8 cellular contexts compared by ENCODE assay signal in genomic region chr21:36155603-36156338, GRCh38. TPM values are rescaled to one million over a fixed set of nuclear protein-coding genes. Genes with fewer than 3 reads are reported as not detected.
A peak's percentile ranks its signal among the peaks of the same experiment; 100 is the strongest.
DNase-seq lines count a peak whose midpoint lies in the region; ATAC-seq and TF ChIP-seq lines count a peak whose summit lies in the region.

No MANE protein-coding gene starts in this region.

- H3K4me2 ChIP-seq in SK-N-SH = peak overlapping the region; percentile 98

- H3K36me3 ChIP-seq in SK-N-SH (replicated peaks in 1 of 2; ENCODE audit: control insufficient read depth in 1 of 2, insufficient read depth in 2 of 2, low read length in 1 of 2) (no peaks in the 10 kb centered on the region), ectodermal cell (ENCODE audit: control insufficient read depth, insufficient read depth, low read length) (no peaks in the 10 kb centered on the region)
- H3K36me3 ChIP-seq in naive thymus-derived CD4-positive, alpha-beta T cell (ENCODE audit: control insufficient read depth in 2 of 3, insufficient read depth in 3 of 3, low read length in 3 of 3) = no peaks in the 10 kb centered on the region

- H3K4me1 Mint-ChIP-seq in naive thymus-derived CD4-positive, alpha-beta T cell = peaks cover 12 to 49% (median 37%) of the 10 kb centered on the region in 7 donors

- peaks cover 5% of the 10 kb centered on the region for H3F3A ChIP-seq in SK-N-SH (replicated peaks; ENCODE audit: insufficient read depth)

- intact Hi-C loops in naive thymus-derived CD4-positive, alpha-beta T cell (cut with micrococcal nuclease) = loop anchor here (1.0 to 5.0 kb wide), 16 partner anchors 14 to 1407 kb away; partner anchors contain the start of genes CBR3 (in 2 of the 2), CHAF1B (in 2 of the 2), DYRK1A (in 2 of the 2) and MORC3 (in 2 of the 2)

- H3K9me2 ChIP-seq in SK-N-SH = no peaks in the 10 kb centered on the region

- peak overlapping the region; percentile 64 to 65 for H3K4me3 ChIP-seq in SK-N-SH (ENCODE audit: low read depth in 2 of 2, low read length in 1 of 2)
- H3K4me3 ChIP-seq in ectodermal cell (ENCODE audit: insufficient read depth, low read depth, low read length) = peak overlapping the region; percentile 41
- H3K4me3 ChIP-seq in naive thymus-derived CD4-positive, alpha-beta T cell (ENCODE audit: low read length) = peak overlapping the region; percentile 81

- WGBS in SK-N-SH (ENCODE audit: low lambda C conversion rate) = 37% methylated on average over 13 of the region's 53 CpGs
- 15% methylated on average over 53 of the region's 53 CpGs for WGBS in ectodermal cell, 2 experiments

- no peak for TF ChIP-seq RAD21 in SK-N-SH (IDR thresholded peaks at IDR 0.05; ENCODE audit: low read length)

- peak overlapping the region; percentile 72 for H3K9ac ChIP-seq in SK-N-SH

- no peak for ATAC-seq in SK-N-SH treated with all-trans-retinoic acid at 6 μM for 48 hours
- no peak for ATAC-seq in naive thymus-derived CD4-positive, alpha-beta T cell
- no peak for ATAC-seq in GM18519 (IDR thresholded peaks at IDR 0.05; ENCODE audit: low FRiP score, unreplicated experiment)
- no peak for ATAC-seq in HG03442 (IDR thresholded peaks at IDR 0.05; ENCODE audit: unreplicated experiment)

- no peaks in the 10 kb centered on the region for H3K9me3 Mint-ChIP-seq in naive thymus-derived CD4-positive, alpha-beta T cell

- H3K4me1 ChIP-seq in SK-N-SH (ENCODE audit: control insufficient read depth in 1 of 2, insufficient read depth in 2 of 2, low read depth in 1 of 2, low read length in 1 of 2) = peaks cover 0 to 6% of the 10 kb centered on the region in 2 experiments; a peak in 1 of 4 replicates
- no peaks in the 10 kb centered on the region for H3K4me1 ChIP-seq in ectodermal cell (ENCODE audit: control insufficient read depth, insufficient read depth, low read length)
- peaks cover 11 to 13% of the 10 kb centered on the region in 2 donors for H3K4me1 ChIP-seq in naive thymus-derived CD4-positive, alpha-beta T cell (ENCODE audit: control insufficient read depth in 2 of 2, insufficient read depth in 2 of 2, low read length in 2 of 2)

- H3K9me3 ChIP-seq in SK-N-SH = no peaks in the 10 kb centered on the region
- no peaks in the 10 kb centered on the region for H3K9me3 ChIP-seq in ectodermal cell (ENCODE audit: control insufficient read depth, low read length)
- H3K9me3 ChIP-seq in naive thymus-derived CD4-positive, alpha-beta T cell (ENCODE audit: control insufficient read depth in 2 of 3, low read length in 3 of 3) = no peaks in the 10 kb centered on the region

- CTCF ChIA-PET in SK-N-SH (lab: Yijun Ruan, JAX) = interaction anchor here (0.9 to 1.8 kb wide), 4 partner anchors 14 to 176 kb away, joined by 3 to 13 read pairs (median 4); no protein-coding TSS in a partner anchor
- CTCF ChIA-PET in naive thymus-derived CD4-positive, alpha-beta T cell (lab: Charles Lee) = interaction anchor here (0.8 to 1.5 kb wide), 3 partner anchors 18 to 173 kb away, joined by 3 to 7 read pairs (median 3); no protein-coding TSS in a partner anchor

- peak overlapping the region in 8 of 9 donors; percentile 46 to 88 (median 58) for H3K27ac Mint-ChIP-seq in naive thymus-derived CD4-positive, alpha-beta T cell

- TF ChIP-seq EP300 in SK-N-SH (IDR thresholded peaks at IDR 0.05; ENCODE audit: borderline replicate concordance in 1 of 2, low read depth in 1 of 2, low read length in 1 of 2) = no peak

- no peak overlapping the region for H3K27ac ChIP-seq in SK-N-SH (ENCODE audit: low read depth in 2 of 2, low read length in 1 of 2)
- H3K27ac ChIP-seq in ectodermal cell (ENCODE audit: insufficient read depth, low read depth, low read length, poor library complexity, severe bottlenecking) = no peak overlapping the region
- peak overlapping the region; percentile 77 for H3K27ac ChIP-seq in naive thymus-derived CD4-positive, alpha-beta T cell (ENCODE audit: low read depth, low read length)

- peak overlapping the region; percentile 96 for H2AFZ ChIP-seq in SK-N-SH (ENCODE audit: low read depth)

- DNase-seq in SK-N-SH (no peak), NCI-H526 treated with DMSO at 0.1 percent for 48 hours (lab: John Stamatoyannopoulos, UW) (peak; percentile 26), NCI-H226 (no peak)
- DNase-seq in naive thymus-derived CD4-positive, alpha-beta T cell = peak in 4 of 9 donors; percentile 11 to 44 (median 19)

- peak overlapping the region; percentile 71 to 91 (median 86) for H3K4me3 Mint-ChIP-seq in naive thymus-derived CD4-positive, alpha-beta T cell

- peaks cover 0 to 5% (median 0%) of the 10 kb centered on the region in 5 donors for H3K36me3 Mint-ChIP-seq in naive thymus-derived CD4-positive, alpha-beta T cell

- POLR2A ChIA-PET in SK-N-SH (lab: Yijun Ruan, JAX) = interaction anchor here (0.9 kb wide), 1 partner anchor 164 kb away, joined by 5 read pairs; the partner anchor contains the start of gene MORC3
- POLR2A ChIA-PET in naive thymus-derived CD4-positive, alpha-beta T cell (lab: Charles Lee) = interaction anchor here (0.6 to 2.3 kb wide), 11 partner anchors 9 to 166 kb away, joined by 3 to 10 read pairs (median 5); partner anchors contain the start of gene MORC3

- peaks cover 28% of the 10 kb centered on the region; the same call in 1 of the 2 replicates for H3K79me2 ChIP-seq in SK-N-SH (ENCODE audit: insufficient read depth)

- H3K27me3 Mint-ChIP-seq in naive thymus-derived CD4-positive, alpha-beta T cell = peaks cover 0 to 13% (median 0%) of the 10 kb centered on the region in 5 donors

- H4K20me1 ChIP-seq in SK-N-SH (ENCODE audit: insufficient read depth) = no peaks in the 10 kb centered on the region

- no peaks in the 10 kb centered on the region for H3K27me3 ChIP-seq in SK-N-SH (ENCODE audit: insufficient read depth)
- H3K27me3 ChIP-seq in ectodermal cell (ENCODE audit: control insufficient read depth, insufficient read depth, low read length, poor library complexity, severe bottlenecking) = peaks cover 31% of the 10 kb centered on the region
- no peaks in the 10 kb centered on the region for H3K27me3 ChIP-seq in naive thymus-derived CD4-positive, alpha-beta T cell (ENCODE audit: control insufficient read depth in 2 of 2, insufficient read depth in 2 of 2, low read length in 2 of 2)

- no peak for TF ChIP-seq CTCF in SK-N-SH (IDR thresholded peaks at IDR 0.05)

TF ChIP-seq in SK-N-SH, 30 proteins besides CTCF, POLR2A, EP300 and RAD21:
- no peak for TF ChIP-seq MEF2A (IDR thresholded peaks at IDR 0.05; ENCODE audit: borderline replicate concordance, low read depth)
- no peak for TF ChIP-seq TCF12 (IDR thresholded peaks at IDR 0.05)
- no peak for TF ChIP-seq EZH2phosphoT487 (IDR thresholded peaks at IDR 0.05; ENCODE audit: borderline replicate concordance, low read depth)
- peak; percentile 83 for TF ChIP-seq POLR2AphosphoS5 (IDR thresholded peaks at IDR 0.05; ENCODE audit: low read depth, low read length)
- TF ChIP-seq TAF1 (IDR thresholded peaks at IDR 0.05; ENCODE audit: borderline replicate concordance, low read depth, low read length) = peak; percentile 60; the same call in 1 of the 2 replicates
- TF ChIP-seq, protein P1, sequence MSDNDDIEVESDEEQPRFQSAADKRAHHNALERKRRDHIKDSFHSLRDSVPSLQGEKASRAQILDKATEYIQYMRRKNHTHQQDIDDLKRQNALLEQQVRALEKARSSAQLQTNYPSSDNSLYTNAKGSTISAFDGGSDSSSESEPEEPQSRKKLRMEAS (IDR thresholded peaks at IDR 0.05; ENCODE audit: low read depth) = peak; percentile 46; the same call in 1 of the 2 replicates
- TF ChIP-seq FOXJ3 (CRISPR knock-in tag; IDR thresholded peaks at IDR 0.05) = no peak
- TF ChIP-seq RCOR1 (IDR thresholded peaks at IDR 0.05; ENCODE audit: low read length) = no peak

TF ChIP-seq in SK-N-SH treated with all-trans-retinoic acid at 6 μM for 48 hours, 23 proteins besides CTCF, POLR2A, EP300 and RAD21 (continues in another document):
- TF ChIP-seq, protein P2, sequence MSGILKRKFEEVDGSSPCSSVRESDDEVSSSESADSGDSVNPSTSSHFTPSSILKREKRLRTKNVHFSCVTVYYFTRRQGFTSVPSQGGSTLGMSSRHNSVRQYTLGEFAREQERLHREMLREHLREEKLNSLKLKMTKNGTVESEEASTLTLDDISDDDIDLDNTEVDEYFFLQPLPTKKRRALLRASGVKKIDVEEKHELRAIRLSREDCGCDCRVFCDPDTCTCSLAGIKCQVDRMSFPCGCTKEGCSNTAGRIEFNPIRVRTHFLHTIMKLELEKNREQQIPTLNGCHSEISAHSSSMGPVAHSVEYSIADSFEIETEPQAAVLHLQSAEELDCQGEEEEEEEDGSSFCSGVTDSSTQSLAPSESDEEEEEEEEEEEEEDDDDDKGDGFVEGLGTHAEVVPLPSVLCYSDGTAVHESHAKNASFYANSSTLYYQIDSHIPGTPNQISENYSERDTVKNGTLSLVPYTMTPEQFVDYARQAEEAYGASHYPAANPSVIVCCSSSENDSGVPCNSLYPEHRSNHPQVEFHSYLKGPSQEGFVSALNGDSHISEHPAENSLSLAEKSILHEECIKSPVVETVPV (CRISPR knock-in tag; IDR thresholded peaks at IDR 0.05) = no peak
- TF ChIP-seq, protein P3, sequence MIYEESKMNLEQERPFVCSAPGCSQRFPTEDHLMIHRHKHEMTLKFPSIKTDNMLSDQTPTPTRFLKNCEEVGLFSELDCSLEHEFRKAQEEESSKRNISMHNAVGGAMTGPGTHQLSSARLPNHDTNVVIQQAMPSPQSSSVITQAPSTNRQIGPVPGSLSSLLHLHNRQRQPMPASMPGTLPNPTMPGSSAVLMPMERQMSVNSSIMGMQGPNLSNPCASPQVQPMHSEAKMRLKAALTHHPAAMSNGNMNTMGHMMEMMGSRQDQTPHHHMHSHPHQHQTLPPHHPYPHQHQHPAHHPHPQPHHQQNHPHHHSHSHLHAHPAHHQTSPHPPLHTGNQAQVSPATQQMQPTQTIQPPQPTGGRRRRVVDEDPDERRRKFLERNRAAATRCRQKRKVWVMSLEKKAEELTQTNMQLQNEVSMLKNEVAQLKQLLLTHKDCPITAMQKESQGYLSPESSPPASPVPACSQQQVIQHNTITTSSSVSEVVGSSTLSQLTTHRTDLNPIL (CRISPR knock-in tag; IDR thresholded peaks at IDR 0.05; ENCODE audit: low read depth) = no peak

RNA-seq across cellular contexts. Expression of gene DOP1B, which starts 0.9 kb away (rescaled TPM):
- 4.3 and 4.9 TPM in 2 replicates for polyA plus RNA-seq in SK-N-SH (2012; rRNA removed)
- 3.7 and 4.8 TPM in 2 replicates for polyA plus RNA-seq in SK-N-SH (2012; cell fraction: cytosol; rRNA removed)
- polyA plus RNA-seq in SK-N-SH (2012; cell fraction: nucleus; rRNA removed) = 7.5 and 8.2 TPM in 2 replicates
- polyA plus RNA-seq in ectodermal cell (2013, experiment 1 of 4) = 9.4 TPM
- polyA plus RNA-seq in ectodermal cell (2013, experiment 2 of 4) = 11.6 TPM
- 7.6 TPM for polyA plus RNA-seq in ectodermal cell (2013, experiment 3 of 4)
- polyA plus RNA-seq in ectodermal cell (2013, experiment 4 of 4) = 8.2 TPM
- 10 to 100 TPM; 12.3 to 34.0 (median 15.1) TPM for total RNA-seq in naive thymus-derived CD4-positive, alpha-beta T cell
- 1 to 10 TPM; 3.8 to 6.8 TPM for polyA plus RNA-seq in naive thymus-derived CD4-positive, alpha-beta T cell

RNA-seq across cellular contexts. Expression of gene CBR3, which starts 20.9 kb away (rescaled TPM):
- 5.7 and 6.7 TPM in 2 replicates for polyA plus RNA-seq in SK-N-SH (2012; rRNA removed)
- polyA plus RNA-seq in SK-N-SH (2012; cell fraction: cytosol; rRNA removed) = 7.7 and 8.4 TPM in 2 replicates
- 3.3 and 4.7 TPM in 2 replicates for polyA plus RNA-seq in SK-N-SH (2012; cell fraction: nucleus; rRNA removed)
- not detected for polyA plus RNA-seq in ectodermal cell (2013, experiment 1 of 4)
- polyA plus RNA-seq in ectodermal cell (2013, experiment 2 of 4) = not detected
- polyA plus RNA-seq in ectodermal cell (2013, experiment 3 of 4) = not detected
- polyA plus RNA-seq in ectodermal cell (2013, experiment 4 of 4) = not detected
- 10 to 100 TPM in 1 of 5 experiments, 1 to 10 TPM in 4; 1.3 to 22.5 (median 5.8) TPM for total RNA-seq in naive thymus-derived CD4-positive, alpha-beta T cell
- polyA plus RNA-seq in naive thymus-derived CD4-positive, alpha-beta T cell = 1 to 10 TPM; 5.0 to 5.6 TPM
